8 cellular contexts compared by ENCODE assay signal in genomic region chr15:90265271-90266060, GRCh38. TPM values are rescaled to one million over a fixed set of nuclear protein-coding genes. Genes with fewer than 3 reads are reported as not detected.
DNase-seq lines count a peak whose midpoint lies in the region; ATAC-seq, FAIRE-seq and TF ChIP-seq lines count a peak whose summit lies in the region.

NGRN (plus strand) TSS chr15:90265672; CDS start chr15:90265713, 41 bp downstream.

- peaks cover 23 to 63% (median 42%) of the 10 kb centered on the region in 4 donors for H3K4me1 Mint-ChIP-seq in CD4-positive, CD25-positive, alpha-beta regulatory T cell

- H3K79me2 ChIP-seq in HepG2 (ENCODE audit: insufficient read depth, low read length): peaks cover 42% of the 10 kb centered on the region

- H3K4me3 Mint-ChIP-seq in CD4-positive, CD25-positive, alpha-beta regulatory T cell: peak within 1 kb of the TSS; percentile 96 to 99 (median 97)

- TF ChIP-seq CTCF in HepG2 (CRISPR knock-in tag; IDR thresholded peaks at IDR 0.05): no peak

- WGBS in HepG2 (ENCODE audit: low lambda C conversion rate): under 1% methylated on average over 27 of the region's 59 CpGs

- H3K27ac Mint-ChIP-seq in CD4-positive, CD25-positive, alpha-beta regulatory T cell: peak within 1 kb of the TSS; percentile 98 to 99 (median 99)

- peak within 1 kb of the TSS; percentile 87 for H3K4me2 ChIP-seq in HepG2 (ENCODE audit: low read depth, low read length)

- H3K9me3 ChIP-seq in CD4-positive, CD25-positive, alpha-beta regulatory T cell (ENCODE audit: control insufficient read depth in 2 of 2, low read length in 2 of 2): no peaks in the 10 kb centered on the region
- no peaks in the 10 kb centered on the region for H3K9me3 ChIP-seq in HepG2 (ENCODE audit: low read length)

- H4K20me1 ChIP-seq in HepG2 (ENCODE audit: insufficient read depth, low read length): peaks cover 6% of the 10 kb centered on the region

- H3K27me3 ChIP-seq in CD4-positive, CD25-positive, alpha-beta regulatory T cell (ENCODE audit: control insufficient read depth, insufficient read depth, low read length): no peaks in the 10 kb centered on the region
- no peaks in the 10 kb centered on the region; a peak in 1 of 5 replicates for H3K27me3 ChIP-seq in HepG2 (ENCODE audit: control insufficient read depth in 1 of 2, insufficient read depth in 2 of 2, low read length in 2 of 2)

- peak; percentile 96 to 99 for TF ChIP-seq POLR2A in HepG2 (IDR thresholded peaks at IDR 0.05; ENCODE audit: insufficient read depth in 1 of 2, low read depth in 2 of 2, low read length in 2 of 2)

- DNase-seq in CD4-positive, CD25-positive, alpha-beta regulatory T cell: peak; percentile 88 to 97 (median 94)
- DNase-seq in NCI-H774 (lab: John Stamatoyannopoulos, UW) (peak; percentile 81), dermis blood vessel endothelial cell (peak; percentile 95), HepG2 (ENCODE audit: low spot score) (peak; percentile 83)
- DNase-seq in activated CD4-positive, alpha-beta T cell treated with anti-CD3 and anti-CD28 coated beads, Interleukin-2, amount 50 U/mL, for 4 hours: peak; percentile 87 to 89
- DNase-seq in stimulated activated CD4-positive, alpha-beta T cell treated with anti-CD3 and anti-CD28 coated beads, Interleukin-2, amount 100 ng/mL, for 48 hours: peak; percentile 82 to 86

- peak; percentile 91 to 92 for ATAC-seq in CD4-positive, CD25-positive, alpha-beta regulatory T cell (ENCODE audit: low read depth in 2 of 2)
- ATAC-seq in GM19438 (IDR thresholded peaks at IDR 0.05; ENCODE audit: low read depth, unreplicated experiment): peak; percentile 94
- ATAC-seq in HG03571 (IDR thresholded peaks at IDR 0.05; ENCODE audit: unreplicated experiment): peak; percentile 85
- peak; percentile 93 for ATAC-seq in HepG2

- TF ChIP-seq EP300 in HepG2 (IDR thresholded peaks at IDR 0.05; ENCODE audit: low read depth in 2 of 2, low read length in 2 of 2) (no peak), HepG2 (CRISPR knock-in tag; IDR thresholded peaks at IDR 0.05; ENCODE audit: borderline replicate concordance) (peak; percentile 39; the same call in 1 of the 2 replicates)

- peak; percentile 57; the same call in 1 of the 2 replicates for TF ChIP-seq RAD21 in HepG2 (CRISPR knock-in tag; IDR thresholded peaks at IDR 0.05)

- H3K9ac ChIP-seq in HepG2 (ENCODE audit: insufficient read depth, low read depth, low read length): peak within 1 kb of the TSS; percentile 88

- H3K9me3 Mint-ChIP-seq in CD4-positive, CD25-positive, alpha-beta regulatory T cell: no peaks in the 10 kb centered on the region

- H3K36me3 Mint-ChIP-seq in CD4-positive, CD25-positive, alpha-beta regulatory T cell: peaks cover 24% of the 10 kb centered on the region

- no peak within 1 kb of the TSS for H2AFZ ChIP-seq in HepG2 (ENCODE audit: low read length)

- CTCF ChIA-PET in HepG2 (lab: Yijun Ruan, JAX; ENCODE audit: low intra/inter-chr PET ratio, low total read pairs): no interaction called here

- H3K27ac ChIP-seq in CD4-positive, CD25-positive, alpha-beta regulatory T cell (ENCODE audit: insufficient read depth, low read length, poor library complexity, severe bottlenecking): peak within 1 kb of the TSS; percentile 98
- peak within 1 kb of the TSS; percentile 83 for H3K27ac ChIP-seq in HepG2 (ENCODE audit: extremely low read length, insufficient read depth, low read length)

- peaks cover 57% of the 10 kb centered on the region for H3K4me1 ChIP-seq in CD4-positive, CD25-positive, alpha-beta regulatory T cell (ENCODE audit: control insufficient read depth, insufficient read depth, low read length, poor library complexity, severe bottlenecking)
- H3K4me1 ChIP-seq in HepG2 (ENCODE audit: insufficient read depth, low read length): peaks cover 62% of the 10 kb centered on the region

- in situ Hi-C loops in HepG2 (cut with HindIII; ENCODE audit: extremely low pct_ligation_motif_present, low pct_unique_long_range_greater_than_20kb): no loop called here

- H3K27me3 Mint-ChIP-seq in CD4-positive, CD25-positive, alpha-beta regulatory T cell: no peaks in the 10 kb centered on the region

- peaks cover 14% of the 10 kb centered on the region for H3K36me3 ChIP-seq in CD4-positive, CD25-positive, alpha-beta regulatory T cell (ENCODE audit: control insufficient read depth, insufficient read depth, low read length)
- peaks cover 3 to 14% of the 10 kb centered on the region in 2 experiments; a peak in 4 of 5 replicates for H3K36me3 ChIP-seq in HepG2 (replicated peaks in 1 of 2; ENCODE audit: control insufficient read depth in 1 of 2, insufficient read depth in 2 of 2, low read length in 2 of 2)

- intact Hi-C loops in HepG2 (cut with micrococcal nuclease; ENCODE audit: unreplicated experiment): loop anchor here (2.0 to 5.0 kb wide), 2 partner anchors 17 to 33 kb away; partner anchors contain the start of genes CIB1, GDPGP1 and TTLL13

- FAIRE-seq in HepG2 (lab: Jason Lieb, UNC): peak; percentile 76

- POLR2A ChIA-PET in HepG2 (lab: Yijun Ruan, JAX): interaction anchor here (0.8 to 1.2 kb wide), 8 partner anchors 9 to 163 kb away, joined by 3 to 11 read pairs (median 4); partner anchors contain the start of genes CIB1, GDPGP1, IDH2 and TTLL13

- TSS peak; percentile 99 for BruUV-seq in HepG2 (replicated peaks; lab: Mats Ljungman, UMichigan)

- peak within 1 kb of the TSS; percentile 90 for H3K4me3 ChIP-seq in CD4-positive, CD25-positive, alpha-beta regulatory T cell (ENCODE audit: low read depth, low read length)
- H3K4me3 ChIP-seq in HepG2 (replicated peaks in 1 of 3; ENCODE audit: insufficient read depth in 1 of 3, low read depth in 2 of 3, low read length in 3 of 3): peak within 1 kb of the TSS; percentile 71 to 78 (median 72)

TF ChIP-seq in HepG2, 621 proteins besides CTCF, POLR2A, EP300 and RAD21 (continues in another document):
- TF ChIP-seq MED13 (CRISPR knock-in tag; IDR thresholded peaks at IDR 0.05) (no peak), MLLT10 (CRISPR knock-in tag; IDR thresholded peaks at IDR 0.05) (no peak), REL (CRISPR knock-in tag; conservative IDR thresholded peaks at IDR 0.05) (no peak), NFE2 (CRISPR knock-in tag; IDR thresholded peaks at IDR 0.05) (no peak), ZNF530 (CRISPR knock-in tag; IDR thresholded peaks at IDR 0.05; ENCODE audit: low read depth) (no peak)
- TF ChIP-seq, protein P1, sequence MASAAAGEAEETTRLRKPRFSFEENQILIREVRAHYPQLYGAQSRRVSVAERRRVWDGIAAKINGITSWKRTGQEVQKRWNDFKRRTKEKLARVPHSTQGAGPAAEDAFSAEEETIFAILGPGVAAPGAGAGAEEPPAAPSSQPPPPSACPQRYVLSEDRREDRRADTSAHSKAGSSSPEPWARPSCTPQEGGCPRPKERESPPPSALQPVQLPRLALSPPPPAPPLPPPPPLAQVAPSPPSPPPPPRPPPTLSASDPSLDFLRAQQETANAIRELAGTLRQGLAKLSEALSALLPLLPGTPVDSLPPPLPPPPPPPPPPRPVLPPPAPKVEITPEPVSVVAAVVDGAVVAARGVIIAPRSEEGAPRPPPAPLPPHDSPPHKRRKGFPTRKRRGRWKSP (CRISPR knock-in tag; IDR thresholded peaks at IDR 0.05): peak; percentile 78; the same call in 1 of the 2 replicates
- TF ChIP-seq, protein P2, sequence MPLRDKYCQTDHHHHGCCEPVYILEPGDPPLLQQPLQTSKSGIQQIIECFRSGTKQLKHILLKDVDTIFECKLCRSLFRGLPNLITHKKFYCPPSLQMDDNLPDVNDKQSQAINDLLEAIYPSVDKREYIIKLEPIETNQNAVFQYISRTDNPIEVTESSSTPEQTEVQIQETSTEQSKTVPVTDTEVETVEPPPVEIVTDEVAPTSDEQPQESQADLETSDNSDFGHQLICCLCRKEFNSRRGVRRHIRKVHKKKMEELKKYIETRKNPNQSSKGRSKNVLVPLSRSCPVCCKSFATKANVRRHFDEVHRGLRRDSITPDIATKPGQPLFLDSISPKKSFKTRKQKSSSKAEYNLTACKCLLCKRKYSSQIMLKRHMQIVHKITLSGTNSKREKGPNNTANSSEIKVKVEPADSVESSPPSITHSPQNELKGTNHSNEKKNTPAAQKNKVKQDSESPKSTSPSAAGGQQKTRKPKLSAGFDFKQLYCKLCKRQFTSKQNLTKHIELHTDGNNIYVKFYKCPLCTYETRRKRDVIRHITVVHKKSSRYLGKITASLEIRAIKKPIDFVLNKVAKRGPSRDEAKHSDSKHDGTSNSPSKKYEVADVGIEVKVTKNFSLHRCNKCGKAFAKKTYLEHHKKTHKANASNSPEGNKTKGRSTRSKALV (CRISPR knock-in tag; IDR thresholded peaks at IDR 0.05): no peak; the same call in 1 of the 2 replicates

RNA-seq across cellular contexts. Expression of gene NGRN, which starts in this region (rescaled TPM):
- total RNA-seq in CD4-positive, CD25-positive, alpha-beta regulatory T cell: 46.6 TPM
- polyA plus RNA-seq in CD4-positive, CD25-positive, alpha-beta regulatory T cell: 10 to 100 TPM; 39.0 to 54.1 (median 47.2) TPM
- 68.1 and 92.9 TPM in 2 replicates for total RNA-seq in dermis blood vessel endothelial cell
- total RNA-seq in HepG2 (2016; rRNA removed; fragmentation: Illumina TruSeq; extraction: Trizol): 63.7 and 77.7 TPM in 2 replicates
- 11.5 and 13.8 TPM in 2 replicates for total RNA-seq in HepG2 (2016; cell fraction: cytosol; rRNA removed; fragmentation: Illumina TruSeq; extraction: Trizol; ENCODE audit: low read depth)
- total RNA-seq in HepG2 (2016; cell fraction: insoluble cytoplasmic fraction; rRNA removed; fragmentation: Illumina TruSeq; extraction: Trizol): 60.1 and 83.0 TPM in 2 replicates
- 39.4 and 40.9 TPM in 2 replicates for total RNA-seq in HepG2 (2016; cell fraction: membrane; rRNA removed; fragmentation: Illumina TruSeq; extraction: Trizol)
- 26.7 and 28.3 TPM in 2 replicates for total RNA-seq in HepG2 (2016; cell fraction: nucleus; rRNA removed; fragmentation: Illumina TruSeq; extraction: Trizol)
- polyA plus RNA-seq in HepG2 (2011; rRNA removed): 39.8 and 44.2 TPM in 2 replicates
- polyA plus RNA-seq in HepG2 (2011; cell fraction: cytosol; rRNA removed): 31.8 and 47.0 TPM in 2 replicates
- 12.2 and 16.6 TPM in 2 replicates for polyA plus RNA-seq in HepG2 (2011; cell fraction: nucleus; rRNA removed)
- polyA plus RNA-seq in HepG2 (2012): 42.4 and 48.2 TPM in 2 replicates
- 13.2 and 14.3 TPM in 2 replicates for polyA plus RNA-seq in HepG2 (2016; cell fraction: cytosol; fragmentation: Illumina TruSeq; extraction: Trizol; ENCODE audit: low read depth)
- polyA plus RNA-seq in HepG2 (2016; cell fraction: insoluble cytoplasmic fraction; fragmentation: Illumina TruSeq; extraction: Trizol; ENCODE audit: low read depth): 79.7 and 93.5 TPM in 2 replicates
- polyA plus RNA-seq in HepG2 (2016; cell fraction: membrane; fragmentation: Illumina TruSeq; extraction: Trizol; ENCODE audit: low read depth): 29.5 and 31.6 TPM in 2 replicates
- 39.0 and 42.2 TPM in 2 replicates for polyA plus RNA-seq in HepG2 (2016; cell fraction: nucleus; fragmentation: Illumina TruSeq; extraction: Trizol; ENCODE audit: insufficient read depth, low read depth)
- 32.4 and 58.8 TPM in 2 replicates for polyA minus RNA-seq in HepG2 (2011; rRNA and poly(A)+ RNA removed; ENCODE audit: low replicate concordance)
- 15.7 and 19.1 TPM in 2 replicates for polyA minus RNA-seq in HepG2 (2011; cell fraction: cytosol; rRNA and poly(A)+ RNA removed)
- 11.7 and 13.3 TPM in 2 replicates for polyA minus RNA-seq in HepG2 (2011; cell fraction: nucleus; rRNA and poly(A)+ RNA removed)

Comparison
In these comparisons a context has a peak if more than half of its experiments do, and no peak if none do; other contexts are left out.
1. Peak in every context shown above with its lines: DNase-seq, ATAC-seq, H3K4me3 ChIP-seq and H3K27ac ChIP-seq.